ENCODE assay signal across 10 cellular contexts in the genomic region with DNA sequence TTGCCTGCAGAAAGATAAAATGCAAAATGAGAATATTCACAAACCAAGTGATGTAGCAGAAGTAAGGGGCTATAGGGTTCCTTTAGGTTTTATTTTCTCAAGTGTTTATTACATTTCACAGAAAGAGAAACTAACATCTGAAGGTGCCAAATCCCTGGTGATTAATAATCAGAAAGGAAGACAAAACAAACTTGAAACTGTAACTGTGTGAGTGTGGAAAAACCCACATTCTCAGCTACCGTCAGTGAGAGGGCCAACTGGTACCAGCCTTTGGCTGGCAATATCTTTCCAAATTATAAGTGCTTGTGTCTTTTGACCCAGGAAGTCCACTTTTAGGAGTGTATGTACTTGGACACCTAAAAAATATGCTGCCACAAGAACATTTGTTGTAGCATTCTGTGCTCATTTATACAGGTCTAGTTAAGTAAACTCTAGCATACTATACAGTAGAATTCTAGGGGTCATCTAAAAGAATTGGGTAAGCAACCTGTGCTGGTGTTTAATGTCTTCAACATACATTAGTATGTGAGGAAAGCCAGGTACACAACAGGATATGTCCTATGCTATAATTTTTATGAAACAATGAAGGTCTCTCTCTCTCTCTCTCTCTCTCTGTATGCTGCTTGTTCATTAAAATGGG. TPM values are rescaled to one million over a fixed set of nuclear protein-coding genes. Genes with fewer than 3 reads are reported as not detected.
A peak's percentile ranks its signal among the peaks of the same experiment; 100 is the strongest.
DNase-seq lines count a peak whose midpoint lies in the region; ATAC-seq, FAIRE-seq and TF ChIP-seq lines count a peak whose summit lies in the region.
"Had no signal": no experiment of that assay in that cellular context is flagged by ENCODE, and none has a peak within 500 bp of the region (broad histone marks: within the 10 kb centered on the region; RNA-seq: fewer than 3 reads in every experiment).

No MANE protein-coding gene starts in this region.

- CTCF ChIA-PET in A673 (lab: Charles Lee) = no interaction called here

- no peak for FAIRE-seq in RCC 7860 (lab: Jason Lieb, UNC)
- FAIRE-seq: islet of Langerhans had no signal

- H3K4me1 ChIP-seq in A673 (ENCODE audit: insufficient read depth, low read length, poor library complexity, severe bottlenecking) = no peaks in the 10 kb centered on the region

- peak overlapping the region; percentile 31 to 90 (median 84) for H3K27ac Mint-ChIP-seq in immature natural killer cell

- H3K9me3 Mint-ChIP-seq in immature natural killer cell = no peaks in the 10 kb centered on the region

- TF ChIP-seq CTCF in A673 (conservative IDR thresholded peaks at IDR 0.05; ENCODE audit: low read depth, low read length) = no peak

- no peak overlapping the region for H3K4me3 ChIP-seq in A673 (ENCODE audit: low read depth, low read length, poor library complexity, severe bottlenecking)

- H3K4me1 Mint-ChIP-seq in immature natural killer cell = peaks cover 71 to 76% of the 10 kb centered on the region in 2 donors

- peaks cover 6% of the 10 kb centered on the region for H3K27me3 ChIP-seq in A673 (replicated peaks; ENCODE audit: insufficient read depth, low read depth, low read length, poor library complexity)

- no peaks in the 10 kb centered on the region for H3K9me3 ChIP-seq in A673 (ENCODE audit: low read depth, low read length, poor library complexity, severe bottlenecking)

- H3K4me3 Mint-ChIP-seq in immature natural killer cell = peak overlapping the region; percentile 25 to 75 (median 59)

- no peaks in the 10 kb centered on the region for H3K36me3 ChIP-seq in A673 (ENCODE audit: insufficient read depth, low read length, poor library complexity, severe bottlenecking)

- H3K36me3 Mint-ChIP-seq in immature natural killer cell = no peaks in the 10 kb centered on the region

- intact Hi-C loops in A673 (cut with micrococcal nuclease; ENCODE audit: unreplicated experiment) = no loop called here

- peak; percentile 77 to 89 for ATAC-seq in activated CD4-positive, CD25-positive, alpha-beta regulatory T cell treated with anti-CD3 and anti-CD28 coated beads, Interleukin-2, amount 50 U/mL, for 24 hours
- peak; percentile 70 for ATAC-seq in GM21737 (IDR thresholded peaks at IDR 0.05; ENCODE audit: unreplicated experiment)
- peak; percentile 81 for ATAC-seq in HG03457 (IDR thresholded peaks at IDR 0.05; ENCODE audit: unreplicated experiment)

- DNase-seq in activated CD4-positive, CD25-positive, alpha-beta regulatory T cell treated with anti-CD3 and anti-CD28 coated beads, Interleukin-2, amount 50 U/mL, for 72 hours = no peak
- DNase-seq in immature natural killer cell (peak; percentile 66 to 69 (median 68)), RCC 7860 (ENCODE audit: low spot score) (no peak), A673 (ENCODE audit: low spot score) (no peak), GM19238 (ENCODE audit: insufficient read length, low spot score) (no peak)

- BruUV-seq in A673 (replicated peaks; lab: Mats Ljungman, UMichigan) = no TSS peak

- POLR2A ChIA-PET in A673 (lab: Charles Lee; ENCODE audit: low non-redundant PET) = no interaction called here

- peaks cover 0 to 11% (median 8%) of the 10 kb centered on the region in 3 donors for H3K27me3 Mint-ChIP-seq in immature natural killer cell (ENCODE audit: low read depth in 3 of 3)

- H3K27ac ChIP-seq in A673 (ENCODE audit: low read depth, low read length, poor library complexity, severe bottlenecking) = no peak overlapping the region
- H3K27ac ChIP-seq: 22Rv1 had no signal

RNA-seq across cellular contexts. Expression of a gene that starts 6.6 kb away (rescaled TPM):
- polyA plus RNA-seq in immature natural killer cell = 100 to 1,000 TPM in 1 of 3 donors, 10 to 100 TPM in 2; 33.4 to 133 (median 60.9) TPM
- not detected in 2 replicates for total RNA-seq in A673 (2021)

Comparison
In these comparisons a context has a peak if more than half of its experiments do, and no peak if none do; other contexts are left out.
1. DNase-seq: peak in immature natural killer cell (3 of 3); none in activated CD4-positive, CD25-positive, alpha-beta regulatory T cell treated with anti-CD3 and anti-CD28 coated beads, Interleukin-2, amount 50 U/mL, for 72 hours (single experiment), RCC 7860 (single experiment), A673 (single experiment) and GM19238 (single experiment).
2. Peak in every context shown above with its lines, with median percentiles within 50 percentile points of each other: ATAC-seq.